1 cellular context compared by ENCODE assay signal in genomic region chr11:35362571-35362980, GRCh38.
TF ChIP-seq lines count a peak whose summit lies in the region.

No MANE protein-coding gene starts in this region.

TF ChIP-seq in SK-N-SH treated with all-trans-retinoic acid at 6 μM for 48 hours, 23 proteins besides CTCF, POLR2A, EP300 and RAD21 (continued from another document):
- no peak for TF ChIP-seq CSRNP3 (CRISPR knock-in tag; IDR thresholded peaks at IDR 0.05)
